In the genomic region with DNA sequence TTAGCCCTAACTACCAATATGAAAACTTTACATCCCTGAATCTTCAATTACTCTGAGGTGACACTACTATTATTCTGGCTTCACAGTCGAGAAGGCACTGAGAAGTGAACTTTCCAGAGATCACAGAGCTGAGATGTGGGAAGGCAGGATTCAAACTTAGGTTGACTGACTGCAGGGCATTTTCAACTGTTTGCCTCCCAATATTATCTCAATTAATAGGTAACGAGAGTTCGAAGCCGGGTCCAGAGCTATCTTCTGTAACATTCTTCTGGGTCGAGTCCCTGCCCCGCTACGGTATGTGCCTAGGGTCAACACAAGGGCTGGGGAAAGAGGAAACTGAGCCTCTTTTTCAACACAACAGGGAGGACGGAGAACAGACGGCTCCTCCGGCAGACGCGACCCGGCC, we compare ENCODE assay signal across 8 cellular contexts. TPM values are rescaled to one million over a fixed set of nuclear protein-coding genes. Genes with fewer than 3 reads are reported as not detected.
A peak's percentile ranks its signal among the peaks of the same experiment; 100 is the strongest.
DNase-seq lines count a peak whose midpoint lies in the region; ATAC-seq and TF ChIP-seq lines count a peak whose summit lies in the region.

No MANE protein-coding gene starts in this region.

- H3K36me3 ChIP-seq in Caco-2 (ENCODE audit: control insufficient read depth, insufficient read depth, low read length): peaks cover 2% of the 10 kb centered on the region; the same call in 1 of the 2 replicates

- peaks cover 6% of the 10 kb centered on the region; the same call in 1 of the 2 replicates for H3K9me3 ChIP-seq in Caco-2

- no TSS peak for BruUV-seq in Caco-2 (replicated peaks; lab: Mats Ljungman, UMichigan)

- H3K4me1 ChIP-seq in Caco-2: peaks cover 13% of the 10 kb centered on the region

- CTCF ChIA-PET in Caco-2 (lab: Charles Lee): no interaction called here

- H3K27me3 Mint-ChIP-seq in Caco-2 (ENCODE audit: insufficient read depth, unreplicated experiment) (no peaks in the 10 kb centered on the region), chondrocyte (ENCODE audit: low read depth) (no peaks in the 10 kb centered on the region), natural killer cell (ENCODE audit: low read depth in 2 of 2) (peaks cover 2 to 17% of the 10 kb centered on the region in 2 donors)

- peaks cover 9% of the 10 kb centered on the region for H3K9me3 Mint-ChIP-seq in Caco-2 (ENCODE audit: unreplicated experiment)
- peaks cover 5% of the 10 kb centered on the region for H3K9me3 Mint-ChIP-seq in chondrocyte (ENCODE audit: low read depth)
- no peaks in the 10 kb centered on the region for H3K9me3 Mint-ChIP-seq in natural killer cell

- ATAC-seq in HG03520 (IDR thresholded peaks at IDR 0.05; ENCODE audit: unreplicated experiment) (peak; percentile 7), natural killer cell (no peak), HG03354 (IDR thresholded peaks at IDR 0.05; ENCODE audit: poor library complexity, severe bottlenecking, unreplicated experiment) (no peak), GM18907 (IDR thresholded peaks at IDR 0.05; ENCODE audit: unreplicated experiment) (no peak)

- H3K36me3 Mint-ChIP-seq in Caco-2 (ENCODE audit: insufficient read depth, unreplicated experiment) (peaks cover 26% of the 10 kb centered on the region), chondrocyte (ENCODE audit: low read depth) (no peaks in the 10 kb centered on the region), natural killer cell (no peaks in the 10 kb centered on the region)

- TF ChIP-seq CTCF in Caco-2 (IDR thresholded peaks at IDR 0.05; ENCODE audit: insufficient read depth in 1 of 2, low read depth in 1 of 2, low read length in 1 of 2, severe bottlenecking in 1 of 2, unreplicated experiment in 1 of 2): no peak
- TF ChIP-seq CTCF in chondrocyte (IDR thresholded peaks at IDR 0.05): no peak
- TF ChIP-seq CTCF in natural killer cell (IDR thresholded peaks at IDR 0.05): no peak

- H3K4me3 Mint-ChIP-seq in Caco-2 (ENCODE audit: unreplicated experiment) (peak overlapping the region; percentile 97), chondrocyte (ENCODE audit: unreplicated experiment) (peak overlapping the region; percentile 89), natural killer cell (peak overlapping the region; percentile 96)

- intact Hi-C loops in Caco-2 (cut with micrococcal nuclease; ENCODE audit: unreplicated experiment) (loop anchor here (2.0 to 5.0 kb wide), 2 partner anchors 60 to 110 kb away; partner anchors contain the start of gene RNF103), natural killer cell (cut with micrococcal nuclease) (loop anchor here (2.0 kb wide), 1 partner anchor 60 kb away; the partner anchor contains the start of gene RNF103)

- H3K27ac Mint-ChIP-seq in Caco-2 (ENCODE audit: unreplicated experiment) (peak overlapping the region; percentile 98), chondrocyte (ENCODE audit: unreplicated experiment) (peak overlapping the region; percentile 99), natural killer cell (peak overlapping the region; percentile 96 to 99)

- peak overlapping the region; percentile 81 for H3K4me3 ChIP-seq in Caco-2 (ENCODE audit: low read depth, low read length)

- H3K27me3 ChIP-seq in Caco-2 (replicated peaks; ENCODE audit: control insufficient read depth, insufficient read depth, low read length): no peaks in the 10 kb centered on the region

- H3K4me1 Mint-ChIP-seq in Caco-2 (ENCODE audit: low read depth, unreplicated experiment) (peaks cover 16% of the 10 kb centered on the region), chondrocyte (ENCODE audit: low read depth) (peaks cover 26% of the 10 kb centered on the region), natural killer cell (peaks cover 28 to 34% of the 10 kb centered on the region in 2 donors)

- POLR2A ChIA-PET in Caco-2 (lab: Charles Lee): interaction anchor here (0.9 to 2.1 kb wide), 2 partner anchors 54 to 121 kb away, joined by 3 to 6 read pairs; partner anchors contain the start of gene KDM3A

- DNase-seq in Caco-2 (no peak), chondrocyte (ENCODE audit: low spot score) (no peak), natural killer cell (no peak), midbrain (lab: John Stamatoyannopoulos, UW) (no peak)
- no peak for DNase-seq in stimulated activated CD4-positive, alpha-beta T cell treated with anti-CD3 and anti-CD28 coated beads, Interleukin-12 subunit alpha, Interleukin-12 subunit beta, amount 100 ng/mL, for 4 hours

RNA-seq across cellular contexts. Expression of gene CHMP3, which starts 0.8 kb away (rescaled TPM):
- total RNA-seq in Caco-2 (2022): 93.3 and 93.5 TPM in 2 replicates
- 106 to 111 TPM (median 109 TPM) in 3 replicates for total RNA-seq in chondrocyte
- total RNA-seq in natural killer cell: 10 to 100 TPM; 47.4 to 50.3 (median 49.3) TPM
